9 cellular contexts compared by ENCODE assay signal in genomic region chr2:215811409-215812355, GRCh38.
DNase-seq lines count a peak whose midpoint lies in the region; ATAC-seq, FAIRE-seq and TF ChIP-seq lines count a peak whose summit lies in the region.
"Had no signal": no experiment of that assay in that cellular context is flagged by ENCODE, and none has a peak within 500 bp of the region (broad histone marks: within the 10 kb centered on the region; RNA-seq: fewer than 3 reads in every experiment).

No MANE protein-coding gene starts in this region.

- BruUV-seq in HepG2 (replicated peaks; lab: Mats Ljungman, UMichigan): no TSS peak

- H3K4me1 ChIP-seq in KMS-11 (ENCODE audit: low read depth, poor library complexity, severe bottlenecking): peaks cover 32% of the 10 kb centered on the region
- peaks cover 21% of the 10 kb centered on the region for H3K4me1 ChIP-seq in HepG2 (ENCODE audit: insufficient read depth, low read length)
- H3K4me1 ChIP-seq in SK-N-SH (ENCODE audit: control insufficient read depth in 1 of 2, insufficient read depth in 2 of 2, low read depth in 1 of 2, low read length in 1 of 2): no peaks in the 10 kb centered on the region

- TF ChIP-seq POLR2A in HepG2 (IDR thresholded peaks at IDR 0.05; ENCODE audit: insufficient read depth in 1 of 2, low read depth in 2 of 2, low read length in 2 of 2): no peak

- no peaks in the 10 kb centered on the region for H3K9me2 ChIP-seq in SK-N-SH

- CTCF ChIA-PET in HepG2 (lab: Yijun Ruan, JAX; ENCODE audit: low intra/inter-chr PET ratio, low total read pairs) (no interaction called here), SK-N-SH (lab: Yijun Ruan, JAX) (no interaction called here)

- ATAC-seq in GM18858 (IDR thresholded peaks at IDR 0.05; ENCODE audit: unreplicated experiment): peak; percentile 94
- ATAC-seq in HG02588 (IDR thresholded peaks at IDR 0.05; ENCODE audit: unreplicated experiment): peak; percentile 96
- ATAC-seq in HepG2: peak; percentile 40; the same call in 2 of the 3 replicates

- peak overlapping the region; percentile 43; the same call in 1 of the 2 replicates for H2AFZ ChIP-seq in KMS-11 (ENCODE audit: low read depth)
- peak overlapping the region; percentile 59 for H2AFZ ChIP-seq in HepG2 (ENCODE audit: low read length)
- H2AFZ ChIP-seq in SK-N-SH (ENCODE audit: low read depth): no peak overlapping the region

- H3K79me2 ChIP-seq in KMS-11 (ENCODE audit: insufficient read depth, low read depth) (no peaks in the 10 kb centered on the region), HepG2 (ENCODE audit: insufficient read depth, low read length) (no peaks in the 10 kb centered on the region), SK-N-SH (ENCODE audit: insufficient read depth) (no peaks in the 10 kb centered on the region)

- FAIRE-seq in HepG2 (lab: Jason Lieb, UNC): peak; percentile 26
- FAIRE-seq: H54 had no signal

- in situ Hi-C loops in HepG2 (cut with HindIII; ENCODE audit: extremely low pct_ligation_motif_present, low pct_unique_long_range_greater_than_20kb): no loop called here

- H3K9me3 ChIP-seq in HepG2 (ENCODE audit: low read length): no peaks in the 10 kb centered on the region
- H3K9me3 ChIP-seq in SK-N-SH: no peaks in the 10 kb centered on the region

- DNase-seq in HepG2 (ENCODE audit: low spot score): no peak
- no peak for DNase-seq in NCI-H1436 (lab: John Stamatoyannopoulos, UW)
- no peak for DNase-seq in SK-N-SH
- DNase-seq in putamen (ENCODE audit: low spot score): no peak
- DNase-seq in HK-2 (ENCODE audit: unreplicated experiment): no peak

- no peaks in the 10 kb centered on the region for H3K36me3 ChIP-seq in KMS-11 (ENCODE audit: insufficient read depth)
- no peaks in the 10 kb centered on the region for H3K36me3 ChIP-seq in HepG2 (replicated peaks in 1 of 2; ENCODE audit: control insufficient read depth in 1 of 2, insufficient read depth in 2 of 2, low read length in 2 of 2)
- H3K36me3 ChIP-seq in SK-N-SH (replicated peaks in 1 of 2; ENCODE audit: control insufficient read depth in 1 of 2, insufficient read depth in 2 of 2, low read length in 1 of 2): no peaks in the 10 kb centered on the region

- H3K27me3 ChIP-seq in KMS-11 (ENCODE audit: insufficient read depth, low read depth) (no peaks in the 10 kb centered on the region), HepG2 (ENCODE audit: control insufficient read depth in 1 of 2, insufficient read depth in 2 of 2, low read length in 2 of 2) (no peaks in the 10 kb centered on the region), SK-N-SH (ENCODE audit: insufficient read depth) (no peaks in the 10 kb centered on the region)

- peaks cover 9% of the 10 kb centered on the region for H3F3A ChIP-seq in SK-N-SH (replicated peaks; ENCODE audit: insufficient read depth)

- intact Hi-C loops in HepG2 (cut with micrococcal nuclease; ENCODE audit: unreplicated experiment): no loop called here

- no peak for TF ChIP-seq EP300 in HepG2 (IDR thresholded peaks at IDR 0.05; ENCODE audit: low read depth in 2 of 2, low read length in 2 of 2)
- no peak for TF ChIP-seq EP300 in HepG2 (CRISPR knock-in tag; IDR thresholded peaks at IDR 0.05; ENCODE audit: borderline replicate concordance)
- TF ChIP-seq EP300 in SK-N-SH (IDR thresholded peaks at IDR 0.05; ENCODE audit: borderline replicate concordance in 1 of 2, low read depth in 1 of 2, low read length in 1 of 2): no peak

- H3K4me3 ChIP-seq in KMS-11 (IDR thresholded peaks at IDR 0.05; ENCODE audit: insufficient read depth, low read depth, low read length): no peak overlapping the region
- H3K4me3 ChIP-seq in HepG2 (replicated peaks in 1 of 3; ENCODE audit: insufficient read depth in 1 of 3, low read depth in 2 of 3, low read length in 3 of 3): no peak overlapping the region
- H3K4me3 ChIP-seq in SK-N-SH (ENCODE audit: low read depth in 2 of 2, low read length in 1 of 2): no peak overlapping the region

- no peak for TF ChIP-seq CTCF in KMS-11 (conservative IDR thresholded peaks at IDR 0.05; ENCODE audit: low read depth, low read length)
- TF ChIP-seq CTCF in HepG2 (CRISPR knock-in tag; IDR thresholded peaks at IDR 0.05): no peak
- no peak for TF ChIP-seq CTCF in SK-N-SH (IDR thresholded peaks at IDR 0.05)

- H3K27ac ChIP-seq in KMS-11: no peak overlapping the region
- H3K27ac ChIP-seq in HepG2 (ENCODE audit: extremely low read length, insufficient read depth, low read length): no peak overlapping the region
- no peak overlapping the region for H3K27ac ChIP-seq in SK-N-SH (ENCODE audit: low read depth in 2 of 2, low read length in 1 of 2)

- POLR2A ChIA-PET in HepG2 (lab: Yijun Ruan, JAX) (no interaction called here), SK-N-SH (lab: Yijun Ruan, JAX) (no interaction called here)

- H3K9ac ChIP-seq in KMS-11: no peak overlapping the region
- no peak overlapping the region for H3K9ac ChIP-seq in HepG2 (ENCODE audit: insufficient read depth, low read depth, low read length)
- H3K9ac ChIP-seq in SK-N-SH: no peak overlapping the region

- WGBS in HepG2 (ENCODE audit: low lambda C conversion rate): 94% methylated on average over 3 of the region's 3 CpGs
- 94% methylated on average over 3 of the region's 3 CpGs for WGBS in SK-N-SH (ENCODE audit: low lambda C conversion rate)

- TF ChIP-seq RAD21 in HepG2 (CRISPR knock-in tag; IDR thresholded peaks at IDR 0.05): no peak
- TF ChIP-seq RAD21 in SK-N-SH (IDR thresholded peaks at IDR 0.05; ENCODE audit: low read length): no peak

- H3K4me2 ChIP-seq in KMS-11: peak overlapping the region; percentile 50
- no peak overlapping the region for H3K4me2 ChIP-seq in HepG2 (ENCODE audit: low read depth, low read length)
- no peak overlapping the region for H3K4me2 ChIP-seq in SK-N-SH

- no peaks in the 10 kb centered on the region for H4K20me1 ChIP-seq in KMS-11 (ENCODE audit: insufficient read depth)
- no peaks in the 10 kb centered on the region for H4K20me1 ChIP-seq in HepG2 (ENCODE audit: insufficient read depth, low read length)
- H4K20me1 ChIP-seq in SK-N-SH (ENCODE audit: insufficient read depth): no peaks in the 10 kb centered on the region

TF ChIP-seq in HepG2, 621 proteins besides CTCF, POLR2A, EP300 and RAD21:
- no peak for TF ChIP-seq SIN3A (IDR thresholded peaks at IDR 0.05; ENCODE audit: borderline replicate concordance, low read depth, low read length)
- 0 out of 2 replicates have a peak, but pooled peaks have one; percentile 29 for TF ChIP-seq ZNF543 (CRISPR knock-in tag; IDR thresholded peaks at IDR 0.05)
- TF ChIP-seq ZNF761 (CRISPR knock-in tag; conservative IDR thresholded peaks at IDR 0.05): 0 out of 2 replicates have a peak, but pooled peaks have one; percentile 9

TF ChIP-seq in SK-N-SH, 30 proteins besides CTCF, POLR2A, EP300 and RAD21:
- TF ChIP-seq FOXJ3 (CRISPR knock-in tag; IDR thresholded peaks at IDR 0.05): no peak
- no peak for TF ChIP-seq MAX (IDR thresholded peaks at IDR 0.05; ENCODE audit: low read depth)
- TF ChIP-seq RXRA (IDR thresholded peaks at IDR 0.05; ENCODE audit: borderline replicate concordance, low read depth): no peak
- no peak for TF ChIP-seq PBX3 (IDR thresholded peaks at IDR 0.05)
- TF ChIP-seq RFX5 (IDR thresholded peaks at IDR 0.05; ENCODE audit: low read length): no peak
- TF ChIP-seq MEF2A (IDR thresholded peaks at IDR 0.05; ENCODE audit: borderline replicate concordance, low read depth): no peak

Comparison
In these comparisons a context has a peak if more than half of its experiments do, and no peak if none do; other contexts are left out.
1. ATAC-seq: peak in every context shown above with its lines; median percentile 96 in HG02588; 94 in GM18858; 40 in HepG2.